8 cellular contexts compared by ENCODE assay signal in the genomic region with DNA sequence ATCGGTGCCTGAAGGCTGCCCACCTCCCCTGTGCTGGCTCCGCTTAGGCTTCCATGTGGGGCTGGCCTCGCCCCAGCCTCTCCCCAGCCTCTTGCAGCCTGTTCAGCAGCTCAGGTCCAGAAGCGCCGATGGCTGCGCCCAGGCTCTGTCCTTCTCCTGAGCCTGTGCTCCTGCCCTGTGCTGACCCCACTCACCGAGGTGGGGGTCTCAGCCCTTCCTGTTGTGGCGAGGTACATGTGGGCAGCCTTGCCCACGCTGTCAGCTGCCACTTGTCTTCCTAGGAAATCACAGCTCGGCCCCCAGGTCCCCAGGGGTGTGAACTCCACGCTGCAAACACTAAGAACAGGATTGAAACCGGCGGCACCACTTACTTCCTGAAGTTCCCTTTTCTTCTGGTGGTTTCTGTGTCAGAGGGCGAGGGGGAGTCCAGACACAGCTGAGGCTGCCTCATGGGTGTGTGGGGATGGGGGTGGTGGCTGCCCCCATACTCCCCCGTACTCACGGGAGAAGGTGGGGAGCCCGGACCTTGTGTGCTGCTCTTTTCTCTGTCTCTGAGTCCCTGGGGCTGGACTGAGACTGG.
DNase-seq lines count a peak whose midpoint lies in the region; ATAC-seq, FAIRE-seq and TF ChIP-seq lines count a peak whose summit lies in the region.
"Not testable (repeated sequence)": the region's sequence is repeated elsewhere in the genome, so short reads cannot be mapped to it uniquely, and the experiment has no call there.

No MANE protein-coding gene starts in this region.

- H3K4me3 ChIP-seq in BLaER1, GM12878: not testable (repeated sequence)

- peaks cover 36% of the 10 kb centered on the region for H3K4me1 ChIP-seq in BLaER1
- not testable (repeated sequence) for H3K4me1 ChIP-seq in GM12878 (ENCODE audit: control insufficient read depth, insufficient read depth, low read length)

- in situ Hi-C loops in KBM-7 (cut with MboI; ENCODE audit: low pct_unique_long_range_greater_than_20kb, low sequenced_read_pairs); GM12878 (cut with MboI): not testable (repeated sequence)

- not testable (repeated sequence) for H3K27ac Mint-ChIP-seq in T-helper 17 cell
- peak overlapping the region; percentile 52 to 74 for H3K27ac Mint-ChIP-seq in stimulated activated naive CD8-positive, alpha-beta T cell treated with anti-CD3 and anti-CD28 coated beads, Interleukin-15, amount 100 ng/mL, for 72 hours

- POLR2A ChIA-PET in GM12878 (lab: Charles Lee): not testable (repeated sequence)

- H3K4me1 Mint-ChIP-seq in T-helper 17 cell; activated T-cell treated with anti-CD3 and anti-CD28 coated beads, Interleukin-2, amount 50 U/mL, for 4 hours (ENCODE audit: low read depth): not testable (repeated sequence)
- peaks cover 20% of the 10 kb centered on the region for H3K4me1 Mint-ChIP-seq in stimulated activated naive CD8-positive, alpha-beta T cell treated with anti-CD3 and anti-CD28 coated beads, Interleukin-15, amount 100 ng/mL, for 72 hours

- SMC1A ChIA-PET in GM12878 (lab: Charles Lee; ENCODE audit: uncharacterized antibody, unreplicated experiment): interaction anchor here (0.9 to 1.1 kb wide), 2 partner anchors 25 to 502 kb away, joined by 3 to 4 read pairs; no protein-coding TSS in a partner anchor

- H3K79me2 ChIP-seq in GM12878 (ENCODE audit: control insufficient read depth, insufficient read depth, low read length): not testable (repeated sequence)

- peaks cover 36% of the 10 kb centered on the region for H3K9me3 ChIP-seq in BLaER1
- not testable (repeated sequence) for H3K9me3 ChIP-seq in T-helper 17 cell (ENCODE audit: control insufficient read depth, low read length, poor library complexity, severe bottlenecking); GM12878 (replicated peaks; ENCODE audit: control insufficient read depth, insufficient read depth, low read length)

- not testable (repeated sequence) for TF ChIP-seq CTCF in GM12878 (IDR thresholded peaks at IDR 0.05 in 2 of 3, conservative IDR thresholded peaks at IDR 0.05 in 1 of 3; ENCODE audit: control insufficient read depth in 2 of 3, extremely low read depth in 1 of 3, insufficient read depth in 1 of 3, low read depth in 3 of 3, low read length in 3 of 3)

- not testable (repeated sequence) for H3K36me3 ChIP-seq in BLaER1; GM12878 (ENCODE audit: control insufficient read depth in 2 of 2, insufficient read depth in 2 of 2, low read length in 1 of 2)

- peaks cover 30% of the 10 kb centered on the region for H3K27me3 Mint-ChIP-seq in T-helper 17 cell
- peaks cover 14% of the 10 kb centered on the region for H3K27me3 Mint-ChIP-seq in activated T-cell treated with anti-CD3 and anti-CD28 coated beads, Interleukin-2, amount 50 U/mL, for 4 hours (ENCODE audit: low read depth)
- peaks cover 35% of the 10 kb centered on the region for H3K27me3 Mint-ChIP-seq in stimulated activated naive CD8-positive, alpha-beta T cell treated with anti-CD3 and anti-CD28 coated beads, Interleukin-15, amount 100 ng/mL, for 72 hours

- not testable (repeated sequence) for BruUV-seq in GM12878 (replicated peaks; lab: Mats Ljungman, UMichigan)

- peak overlapping the region; percentile 61 for H3K4me3 Mint-ChIP-seq in T-helper 17 cell
- peak overlapping the region; percentile 49 for H3K4me3 Mint-ChIP-seq in activated T-cell treated with anti-CD3 and anti-CD28 coated beads, Interleukin-2, amount 50 U/mL, for 4 hours
- H3K4me3 Mint-ChIP-seq in stimulated activated naive CD8-positive, alpha-beta T cell treated with anti-CD3 and anti-CD28 coated beads, Interleukin-15, amount 100 ng/mL, for 72 hours: not testable (repeated sequence)

- not testable (repeated sequence) for TF ChIP-seq EP300 in GM12878 (IDR thresholded peaks at IDR 0.05; ENCODE audit: borderline replicate concordance in 1 of 2, control insufficient read depth in 1 of 2, low read depth in 2 of 2, low read length in 2 of 2)

- H3K36me3 Mint-ChIP-seq in T-helper 17 cell (ENCODE audit: low read depth); activated T-cell treated with anti-CD3 and anti-CD28 coated beads, Interleukin-2, amount 50 U/mL, for 4 hours (ENCODE audit: insufficient read depth): not testable (repeated sequence)

- CTCF ChIA-PET in GM12878 (lab: Yijun Ruan, JAX): interaction anchor here (1.1 to 1.5 kb wide), 3 partner anchors 501 to 642 kb away, joined by 3 to 5 read pairs (median 3); no protein-coding TSS in a partner anchor

- H4K20me1 ChIP-seq in BLaER1; GM12878 (ENCODE audit: control insufficient read depth, insufficient read depth): not testable (repeated sequence)

- TF ChIP-seq RAD21 in GM12878 (IDR thresholded peaks at IDR 0.05; ENCODE audit: insufficient read depth, low read depth, low read length): not testable (repeated sequence)

- H3K27ac ChIP-seq in BLaER1; GM12878 (ENCODE audit: control insufficient read depth, insufficient read depth): not testable (repeated sequence)

- H3K9me3 Mint-ChIP-seq in activated T-cell treated with anti-CD3 and anti-CD28 coated beads, Interleukin-2, amount 50 U/mL, for 4 hours: peaks cover 28% of the 10 kb centered on the region
- H3K9me3 Mint-ChIP-seq in stimulated activated naive CD8-positive, alpha-beta T cell treated with anti-CD3 and anti-CD28 coated beads, Interleukin-15, amount 100 ng/mL, for 72 hours: peaks cover 18 to 32% of the 10 kb centered on the region in 2 donors

- peak overlapping the region; percentile 63 for H3K4me2 ChIP-seq in BLaER1
- H3K4me2 ChIP-seq in GM12878 (ENCODE audit: control insufficient read depth, insufficient read depth): not testable (repeated sequence)

- H3K9ac ChIP-seq in BLaER1: peak overlapping the region; percentile 34; the same call in 1 of the 2 replicates
- not testable (repeated sequence) for H3K9ac ChIP-seq in GM12878 (ENCODE audit: control insufficient read depth, insufficient read depth, low read length)

- H2AFZ ChIP-seq in GM12878 (ENCODE audit: control insufficient read depth, low read depth, low read length): not testable (repeated sequence)

- H3K27me3 ChIP-seq in BLaER1; GM12878 (replicated peaks in 1 of 2; ENCODE audit: control insufficient read depth in 2 of 2, insufficient read depth in 2 of 2, low read length in 1 of 2): not testable (repeated sequence)

- not testable (repeated sequence) for TF ChIP-seq POLR2A in GM12878 (IDR thresholded peaks at IDR 0.05; ENCODE audit: low read depth, low read length)

- intact Hi-C loops in GM12878 (cut with micrococcal nuclease; ENCODE audit: unreplicated experiment): not testable (repeated sequence)

- RAD21 ChIA-PET in GM12878 (lab: Charles Lee; ENCODE audit: unreplicated experiment): not testable (repeated sequence)

- not testable (repeated sequence) for DNase-seq in GM19239 (ENCODE audit: insufficient read length, low spot score); T-helper 17 cell; activated T-cell treated with anti-CD3 and anti-CD28 coated beads, Interleukin-2, amount 50 U/mL, for 4 hours; GM12878 (ENCODE audit: low read depth, low spot score); stimulated activated naive CD8-positive, alpha-beta T cell treated with anti-CD3 and anti-CD28 coated beads, Interleukin-15, amount 100 ng/mL, for 72 hours
- DNase-seq in KBM-7: peak; percentile 18
- DNase-seq in stimulated activated CD8-positive, alpha-beta memory T cell treated with anti-CD3 and anti-CD28 coated beads, Interleukin-15, amount 100 ng/mL, for 48 hours (ENCODE audit: low read depth in 2 of 2): peak; percentile 2 to 12

- FAIRE-seq in GM19239 (lab: Jason Lieb, UNC): peak; percentile 63
- not testable (repeated sequence) for FAIRE-seq in GM12878 (lab: Jason Lieb, UNC)

- not testable (repeated sequence) for ATAC-seq in T-helper 17 cell
- ATAC-seq in activated T-cell treated with anti-CD3 and anti-CD28 coated beads, Interleukin-2, amount 50 U/mL, for 4 hours: peak in 1 of 2 donors; percentile 32
- peak; percentile 89 for ATAC-seq in GM12878
- ATAC-seq in stimulated activated naive CD8-positive, alpha-beta T cell treated with anti-CD3 and anti-CD28 coated beads, Interleukin-15, amount 100 ng/mL, for 72 hours: peak; percentile 58

- WGBS in GM12878 (ENCODE audit: insufficient coverage, insufficient replicate concordance, low lambda C conversion rate, missing lambda C conversion rate): no CpG with 5 or more reads among the region's 17 CpGs
